8 cellular contexts compared by ENCODE assay signal in genomic region chr1:59903136-59903754, GRCh38. TPM values are rescaled to one million over a fixed set of nuclear protein-coding genes. Genes with fewer than 3 reads are reported as not detected.
A peak's percentile ranks its signal among the peaks of the same experiment; 100 is the strongest.
DNase-seq lines count a peak whose midpoint lies in the region; ATAC-seq, FAIRE-seq and TF ChIP-seq lines count a peak whose summit lies in the region.

No MANE protein-coding gene starts in this region.

- CTCF ChIA-PET in activated CD8-positive, alpha-beta memory T cell treated with anti-CD3 and anti-CD28 coated beads, Interleukin-2, amount 10 ng/mL, durations not matched to agents 7 days and 5 days (lab: Charles Lee) = interaction anchor here (0.8 to 3.1 kb wide), 3 partner anchors 13 to 44 kb away, joined by 3 to 20 read pairs (median 4); no protein-coding TSS in a partner anchor

- no peak overlapping the region for H3K4me3 ChIP-seq in astrocyte (ENCODE audit: insufficient read depth, low read depth, low read length)

- H3K36me3 ChIP-seq in astrocyte (ENCODE audit: insufficient read depth, low read length) = no peaks in the 10 kb centered on the region

- no peaks in the 10 kb centered on the region for H3K9me3 ChIP-seq in astrocyte (ENCODE audit: insufficient read depth, low read depth, low read length)

- FAIRE-seq in astrocyte (lab: Jason Lieb, UNC) = no peak

- no peaks in the 10 kb centered on the region for H3K27me3 ChIP-seq in astrocyte (ENCODE audit: insufficient read depth, low read length)

- peak; percentile 44 for DNase-seq in activated CD8-positive, alpha-beta memory T cell treated with anti-CD3 and anti-CD28 coated beads, Interleukin-2, amount 10 ng/mL, durations not matched to agents 7 days and 5 days
- DNase-seq in activated CD8-positive, alpha-beta memory T cell treated with anti-CD3 and anti-CD28 coated beads for 24 hours = no peak
- DNase-seq in NCI-H146 treated with DMSO at 0.1 percent for 48 hours (lab: John Stamatoyannopoulos, UW; ENCODE audit: unreplicated experiment) = peak; percentile 34
- DNase-seq in astrocyte (ENCODE audit: low read depth) = no peak
- no peak for DNase-seq in left lobe of liver (ENCODE audit: low spot score)
- DNase-seq in occipital lobe (lab: John Stamatoyannopoulos, UW) = no peak

- H4K20me1 ChIP-seq in astrocyte (ENCODE audit: insufficient read depth, low read length) = no peaks in the 10 kb centered on the region

- no peaks in the 10 kb centered on the region for H3K4me1 ChIP-seq in astrocyte (ENCODE audit: insufficient read depth, low read length)

- H3K79me2 ChIP-seq in astrocyte (ENCODE audit: insufficient read depth, low read length) = no peaks in the 10 kb centered on the region

- no peak overlapping the region for H3K9ac ChIP-seq in astrocyte (ENCODE audit: low read length)

- H3K36me3 Mint-ChIP-seq in activated CD8-positive, alpha-beta memory T cell treated with anti-CD3 and anti-CD28 coated beads, Interleukin-2, amount 10 ng/mL, durations not matched to agents 7 days and 5 days = peaks cover 7% of the 10 kb centered on the region
- no peaks in the 10 kb centered on the region for H3K36me3 Mint-ChIP-seq in astrocyte (ENCODE audit: low read depth, unreplicated experiment)

- H3K9me3 Mint-ChIP-seq in activated CD8-positive, alpha-beta memory T cell treated with anti-CD3 and anti-CD28 coated beads, Interleukin-2, amount 10 ng/mL, durations not matched to agents 7 days and 5 days (ENCODE audit: low read depth) = no peaks in the 10 kb centered on the region
- no peaks in the 10 kb centered on the region for H3K9me3 Mint-ChIP-seq in astrocyte (ENCODE audit: unreplicated experiment)

- H3K4me2 ChIP-seq in astrocyte (ENCODE audit: low read length) = no peak overlapping the region

- no peak overlapping the region for H2AFZ ChIP-seq in astrocyte (ENCODE audit: low read depth, low read length)

- no peak overlapping the region for H3K27ac ChIP-seq in astrocyte (ENCODE audit: low read depth, low read length)

- peaks cover 5% of the 10 kb centered on the region for H3K4me1 Mint-ChIP-seq in activated CD8-positive, alpha-beta memory T cell treated with anti-CD3 and anti-CD28 coated beads, Interleukin-2, amount 10 ng/mL, durations not matched to agents 7 days and 5 days
- peaks cover 4% of the 10 kb centered on the region for H3K4me1 Mint-ChIP-seq in astrocyte (ENCODE audit: low read depth, unreplicated experiment)

- TF ChIP-seq CTCF in astrocyte (IDR thresholded peaks at IDR 0.05; ENCODE audit: insufficient read depth, low read depth, low read length) = peak; percentile 42

- ATAC-seq in activated CD8-positive, alpha-beta memory T cell treated with anti-CD3 and anti-CD28 coated beads, Interleukin-2, amount 10 ng/mL, durations not matched to agents 7 days and 5 days = peak; percentile 53
- ATAC-seq in GM21786 (IDR thresholded peaks at IDR 0.05; ENCODE audit: unreplicated experiment) = peak; percentile 94
- ATAC-seq in left lobe of liver = peak; percentile 91
- no peak for ATAC-seq in esophagus mucosa

- H3K4me3 Mint-ChIP-seq in activated CD8-positive, alpha-beta memory T cell treated with anti-CD3 and anti-CD28 coated beads, Interleukin-2, amount 10 ng/mL, durations not matched to agents 7 days and 5 days = no peak overlapping the region
- no peak overlapping the region for H3K4me3 Mint-ChIP-seq in astrocyte (ENCODE audit: unreplicated experiment)

- H3K27ac Mint-ChIP-seq in activated CD8-positive, alpha-beta memory T cell treated with anti-CD3 and anti-CD28 coated beads, Interleukin-2, amount 10 ng/mL, durations not matched to agents 7 days and 5 days = no peak overlapping the region
- H3K27ac Mint-ChIP-seq in astrocyte (ENCODE audit: unreplicated experiment) = no peak overlapping the region

- H3K27me3 Mint-ChIP-seq in activated CD8-positive, alpha-beta memory T cell treated with anti-CD3 and anti-CD28 coated beads, Interleukin-2, amount 10 ng/mL, durations not matched to agents 7 days and 5 days = no peaks in the 10 kb centered on the region
- H3K27me3 Mint-ChIP-seq in astrocyte (ENCODE audit: low read depth, unreplicated experiment) = no peaks in the 10 kb centered on the region

RNA-seq across cellular contexts. Expression of gene CYP2J2, which starts 23.3 kb away (rescaled TPM):
- 1 to 10 TPM; 2.2 to 4.5 TPM for total RNA-seq in activated CD8-positive, alpha-beta memory T cell treated with anti-CD3 and anti-CD28 coated beads, Interleukin-2, amount 10 ng/mL, durations not matched to agents 7 days and 5 days
- 1.8 TPM in 2 replicates for total RNA-seq in astrocyte
- total RNA-seq in left lobe of liver = 61.9 TPM
- total RNA-seq in occipital lobe = 0.47 TPM
- total RNA-seq in esophagus mucosa = 8.8 TPM

Comparison
In these comparisons a context has a peak if more than half of its experiments do, and no peak if none do; other contexts are left out.
1. DNase-seq: peak in activated CD8-positive, alpha-beta memory T cell treated with anti-CD3 and anti-CD28 coated beads, Interleukin-2, amount 10 ng/mL, durations not matched to agents 7 days and 5 days (single experiment) and NCI-H146 treated with DMSO at 0.1 percent for 48 hours (single experiment); none in activated CD8-positive, alpha-beta memory T cell treated with anti-CD3 and anti-CD28 coated beads for 24 hours (single experiment), astrocyte (single experiment), left lobe of liver (single experiment) and occipital lobe (single experiment).